In the genomic region with DNA sequence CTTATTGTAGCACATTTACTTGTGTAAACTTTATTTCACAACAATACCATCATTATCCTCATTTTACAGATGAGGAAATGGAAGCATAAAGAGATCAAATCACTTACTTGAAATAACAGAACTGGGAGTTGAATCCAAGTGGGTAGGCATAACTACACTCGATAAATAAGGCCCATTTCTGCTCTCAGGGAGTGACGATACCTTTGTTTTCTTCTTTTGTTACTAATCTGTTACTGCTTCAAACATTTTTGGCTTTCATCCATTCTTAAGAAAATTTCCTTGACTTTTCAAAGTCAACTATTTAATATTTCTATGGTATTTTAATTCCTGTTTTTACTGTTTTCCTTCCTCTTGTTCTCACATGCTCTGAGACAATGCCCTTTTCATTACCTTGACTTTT, we compare ENCODE assay signal across 23 cellular contexts.
"Had no signal": no experiment of that assay in that cellular context is flagged by ENCODE, and none has a peak within 500 bp of the region (broad histone marks: within the 10 kb centered on the region; RNA-seq: fewer than 3 reads in every experiment).

No MANE protein-coding gene starts in this region.

- FAIRE-seq: colon, endometrium, frontal cortex, islet of Langerhans, keratinocyte had no signal

- H2AFZ ChIP-seq: hepatocyte had no signal

- H3K27ac ChIP-seq: coronary artery, esophagus muscularis mucosa, foreskin keratinocyte, gastroesophageal sphincter, heart left ventricle, hepatocyte, lower lobe of right lung had no signal

- H3K27me3 ChIP-seq: esophagus muscularis mucosa, foreskin keratinocyte, gastroesophageal sphincter, heart left ventricle had no signal

- H3K4me3 ChIP-seq: coronary artery, esophagus muscularis mucosa, gastroesophageal sphincter, heart left ventricle, hepatocyte, lower lobe of right lung had no signal

- ATAC-seq: effector memory CD8-positive, alpha-beta T cell; foreskin keratinocyte; gastroesophageal sphincter; heart left ventricle; left cardiac atrium; left lobe of liver; left ventricle myocardium superior; lower lobe of right lung; naive thymus-derived CD8-positive, alpha-beta T cell had no signal

- H3K9me3 ChIP-seq: gastroesophageal sphincter, lower lobe of right lung had no signal

- H3K79me2 ChIP-seq: hepatocyte had no signal

- H3K4me2 ChIP-seq: hepatocyte had no signal

- H3K36me3 ChIP-seq: esophagus muscularis mucosa, gastroesophageal sphincter, heart left ventricle, lower lobe of right lung had no signal

- DNase-seq: effector CD8-positive, alpha-beta T cell; effector memory CD8-positive, alpha-beta T cell; endodermal cell; foreskin keratinocyte; heart left ventricle; hypothalamus; left cardiac atrium; left ventricle myocardium superior; lower lobe of right lung; mesendoderm; midbrain; naive B cell; naive thymus-derived CD8-positive, alpha-beta T cell had no signal

- H3K4me1 ChIP-seq: esophagus muscularis mucosa, foreskin keratinocyte, gastroesophageal sphincter, heart left ventricle, lower lobe of right lung had no signal
